Comparison of ENCODE assay signal across 10 cellular contexts in the genomic region with DNA sequence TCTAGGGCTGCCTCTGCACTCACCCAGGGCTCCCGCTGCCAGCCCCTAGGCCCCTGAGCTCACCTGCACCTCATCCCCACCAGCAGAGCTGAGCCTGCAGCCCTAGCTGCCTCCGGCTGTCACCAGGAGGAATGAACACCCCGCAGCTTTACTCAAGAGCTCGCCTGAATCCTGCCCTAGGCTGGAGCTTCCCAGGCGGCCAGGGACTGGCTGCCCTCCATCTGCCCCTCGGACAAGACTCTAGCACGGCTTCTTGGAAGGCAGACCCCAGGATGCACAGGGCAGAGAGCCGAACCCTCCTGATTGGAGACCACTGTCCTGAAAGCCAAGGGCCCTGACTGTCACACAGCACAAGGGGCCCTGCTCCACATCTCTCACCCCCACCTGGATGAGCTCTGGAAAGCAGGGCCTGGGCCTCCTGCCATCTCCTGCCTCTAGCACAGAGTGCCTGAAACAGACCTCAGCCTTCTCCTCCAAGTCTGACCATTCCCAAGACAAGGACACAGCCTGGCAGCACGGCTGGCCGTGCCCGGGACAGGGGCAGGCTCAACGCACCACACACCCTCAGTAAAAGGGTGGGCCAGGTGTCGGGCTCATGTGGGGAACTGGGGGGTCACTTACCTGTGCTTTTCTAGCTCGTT. TPM values are rescaled to one million over a fixed set of nuclear protein-coding genes. Genes with fewer than 3 reads are reported as not detected.
A peak's percentile ranks its signal among the peaks of the same experiment; 100 is the strongest.
DNase-seq lines count a peak whose midpoint lies in the region; TF ChIP-seq lines count a peak whose summit lies in the region.
"Had no signal": no experiment of that assay in that cellular context is flagged by ENCODE, and none has a peak within 500 bp of the region (broad histone marks: within the 10 kb centered on the region; RNA-seq: fewer than 3 reads in every experiment).

No MANE protein-coding gene starts in this region.

- peak overlapping the region; percentile 25 for H3K9ac ChIP-seq in muscle layer of colon (ENCODE audit: low read length)

- no peaks in the 10 kb centered on the region for H3K36me3 Mint-ChIP-seq in activated CD4-positive, alpha-beta T cell treated with anti-CD3 and anti-CD28 coated beads, Interleukin-2, amount 10 ng/mL, durations not matched to agents 7 days and 5 days (ENCODE audit: low read depth)
- H3K36me3 Mint-ChIP-seq in endothelial cell (ENCODE audit: low read depth, unreplicated experiment): peaks cover 20% of the 10 kb centered on the region

- DNase-seq in activated CD4-positive, alpha-beta T cell treated with anti-CD3 and anti-CD28 coated beads, Interleukin-2, amount 10 ng/mL, durations not matched to agents 7 days and 5 days: peak; percentile 2
- no peak for DNase-seq in activated CD4-positive, alpha-beta T cell treated with anti-CD3 and anti-CD28 coated beads for 4 hours
- DNase-seq in endothelial cell (ENCODE audit: low spot score) (peak; percentile 2), tibial nerve (ENCODE audit: low spot score in 2 of 2) (peak in 1 of 2 donors; percentile 6), NCI-H2227 (lab: John Stamatoyannopoulos, UW; ENCODE audit: unreplicated experiment) (no peak), NCI-H1417 treated with DMSO at 0.1 percent for 48 hours (lab: John Stamatoyannopoulos, UW) (no peak), SKM-1 (lab: John Stamatoyannopoulos, UW; ENCODE audit: unreplicated experiment) (no peak)
- DNase-seq: NCI-H1105 had no signal

- H3K27me3 ChIP-seq in muscle layer of colon (ENCODE audit: control insufficient read depth in 1 of 2, insufficient read depth in 2 of 2, low read length in 2 of 2) (no peaks in the 10 kb centered on the region), tibial nerve (no peaks in the 10 kb centered on the region)

- no peak overlapping the region for H3K4me3 ChIP-seq in muscle layer of colon (ENCODE audit: low read depth in 1 of 2, low read length in 2 of 2)
- H3K4me3 ChIP-seq in tibial nerve: no peak overlapping the region

- H3K27ac Mint-ChIP-seq in activated CD4-positive, alpha-beta T cell treated with anti-CD3 and anti-CD28 coated beads, Interleukin-2, amount 10 ng/mL, durations not matched to agents 7 days and 5 days: peak overlapping the region; percentile 46
- H3K27ac Mint-ChIP-seq in endothelial cell (ENCODE audit: unreplicated experiment): no peak overlapping the region

- WGBS in tibial nerve, 2 donors: 58 to 64% methylated on average over 13 of the region's 14 CpGs

- peak overlapping the region; percentile 82 for H3K27ac ChIP-seq in muscle layer of colon (ENCODE audit: low read depth, low read length)
- H3K27ac ChIP-seq in tibial nerve: peak overlapping the region; percentile 84 to 97 (median 94)
- H3K27ac ChIP-seq: epithelial cell of prostate had no signal

- no peaks in the 10 kb centered on the region for H3K9me3 Mint-ChIP-seq in activated CD4-positive, alpha-beta T cell treated with anti-CD3 and anti-CD28 coated beads, Interleukin-2, amount 10 ng/mL, durations not matched to agents 7 days and 5 days
- no peaks in the 10 kb centered on the region for H3K9me3 Mint-ChIP-seq in endothelial cell (ENCODE audit: unreplicated experiment)

- H3K4me1 Mint-ChIP-seq in activated CD4-positive, alpha-beta T cell treated with anti-CD3 and anti-CD28 coated beads, Interleukin-2, amount 10 ng/mL, durations not matched to agents 7 days and 5 days: no peaks in the 10 kb centered on the region
- peaks cover 12% of the 10 kb centered on the region for H3K4me1 Mint-ChIP-seq in endothelial cell (ENCODE audit: unreplicated experiment)

- TF ChIP-seq EP300 in tibial nerve (IDR thresholded peaks at IDR 0.05): no peak

- POLR2A ChIA-PET in activated CD4-positive, alpha-beta T cell treated with anti-CD3 and anti-CD28 coated beads, Interleukin-2, amount 10 ng/mL, durations not matched to agents 7 days and 5 days (lab: Charles Lee): no interaction called here

- TF ChIP-seq POLR2A in tibial nerve (IDR thresholded peaks at IDR 0.05): no peak

- CTCF ChIA-PET in activated CD4-positive, alpha-beta T cell treated with anti-CD3 and anti-CD28 coated beads, Interleukin-2, amount 10 ng/mL, durations not matched to agents 7 days and 5 days (lab: Charles Lee): interaction anchor here (0.5 to 1.9 kb wide), 5 partner anchors 11 to 101 kb away, joined by 3 to 10 read pairs (median 5); partner anchors contain the start of genes HAUS3 and POLN

- no peaks in the 10 kb centered on the region for H3K27me3 Mint-ChIP-seq in activated CD4-positive, alpha-beta T cell treated with anti-CD3 and anti-CD28 coated beads, Interleukin-2, amount 10 ng/mL, durations not matched to agents 7 days and 5 days
- H3K27me3 Mint-ChIP-seq in endothelial cell (ENCODE audit: unreplicated experiment): peaks cover 13% of the 10 kb centered on the region

- peaks cover 27% of the 10 kb centered on the region for H3K36me3 ChIP-seq in muscle layer of colon (ENCODE audit: insufficient read depth, low read length)
- H3K36me3 ChIP-seq in tibial nerve: peaks cover 0 to 41% (median 6%) of the 10 kb centered on the region in 3 donors

- TF ChIP-seq CTCF in endothelial cell (IDR thresholded peaks at IDR 0.05; ENCODE audit: unreplicated experiment) (no peak), tibial nerve (IDR thresholded peaks at IDR 0.05) (no peak)

- H3K4me3 Mint-ChIP-seq in activated CD4-positive, alpha-beta T cell treated with anti-CD3 and anti-CD28 coated beads, Interleukin-2, amount 10 ng/mL, durations not matched to agents 7 days and 5 days: no peak overlapping the region
- H3K4me3 Mint-ChIP-seq in endothelial cell (ENCODE audit: unreplicated experiment): peak overlapping the region; percentile 62

- H3K9me3 ChIP-seq in muscle layer of colon (ENCODE audit: low read length) (no peaks in the 10 kb centered on the region), tibial nerve (no peaks in the 10 kb centered on the region)

- H3K4me1 ChIP-seq in muscle layer of colon (ENCODE audit: insufficient read depth, low read length): peaks cover 63% of the 10 kb centered on the region
- H3K4me1 ChIP-seq in tibial nerve: peaks cover 0 to 78% (median 63%) of the 10 kb centered on the region in 4 donors

RNA-seq across cellular contexts. Expression of gene MXD4, which starts 4.4 kb away (rescaled TPM):
- 10 to 100 TPM; 22.8 to 24.6 TPM for total RNA-seq in activated CD4-positive, alpha-beta T cell treated with anti-CD3 and anti-CD28 coated beads, Interleukin-2, amount 10 ng/mL, durations not matched to agents 7 days and 5 days
- total RNA-seq in endothelial cell (ENCODE audit: unreplicated experiment) (93.5 TPM), tibial nerve (10 to 100 TPM; 62.4 to 77.1 (median 62.9) TPM)

RNA-seq across cellular contexts. Expression of gene HAUS3, which starts 15.6 kb away (rescaled TPM):
- 10 to 100 TPM; 25.3 to 26.4 TPM for total RNA-seq in activated CD4-positive, alpha-beta T cell treated with anti-CD3 and anti-CD28 coated beads, Interleukin-2, amount 10 ng/mL, durations not matched to agents 7 days and 5 days
- total RNA-seq in endothelial cell (ENCODE audit: unreplicated experiment): 16.2 TPM
- 10 to 100 TPM in 3 of 4 donors, 1 to 10 TPM in 1; 9.6 to 20.1 (median 17.5) TPM for total RNA-seq in tibial nerve

RNA-seq across cellular contexts. Expression of gene POLN, which starts 15.6 kb away (rescaled TPM):
- total RNA-seq in activated CD4-positive, alpha-beta T cell treated with anti-CD3 and anti-CD28 coated beads, Interleukin-2, amount 10 ng/mL, durations not matched to agents 7 days and 5 days: 1 to 10 TPM; 3.3 to 3.8 TPM
- total RNA-seq in endothelial cell (ENCODE audit: unreplicated experiment) (2.5 TPM), tibial nerve (1 to 10 TPM; 3.3 to 9.6 (median 5.5) TPM)

Comparison
In these comparisons a context has a peak if more than half of its experiments do, and no peak if none do; other contexts are left out.
1. DNase-seq: peak in activated CD4-positive, alpha-beta T cell treated with anti-CD3 and anti-CD28 coated beads, Interleukin-2, amount 10 ng/mL, durations not matched to agents 7 days and 5 days (single experiment) and endothelial cell (single experiment); none in activated CD4-positive, alpha-beta T cell treated with anti-CD3 and anti-CD28 coated beads for 4 hours (0 of 2), NCI-H2227 (single experiment), NCI-H1417 treated with DMSO at 0.1 percent for 48 hours (single experiment) and SKM-1 (single experiment).